8 cellular contexts compared by ENCODE assay signal in the genomic region with DNA sequence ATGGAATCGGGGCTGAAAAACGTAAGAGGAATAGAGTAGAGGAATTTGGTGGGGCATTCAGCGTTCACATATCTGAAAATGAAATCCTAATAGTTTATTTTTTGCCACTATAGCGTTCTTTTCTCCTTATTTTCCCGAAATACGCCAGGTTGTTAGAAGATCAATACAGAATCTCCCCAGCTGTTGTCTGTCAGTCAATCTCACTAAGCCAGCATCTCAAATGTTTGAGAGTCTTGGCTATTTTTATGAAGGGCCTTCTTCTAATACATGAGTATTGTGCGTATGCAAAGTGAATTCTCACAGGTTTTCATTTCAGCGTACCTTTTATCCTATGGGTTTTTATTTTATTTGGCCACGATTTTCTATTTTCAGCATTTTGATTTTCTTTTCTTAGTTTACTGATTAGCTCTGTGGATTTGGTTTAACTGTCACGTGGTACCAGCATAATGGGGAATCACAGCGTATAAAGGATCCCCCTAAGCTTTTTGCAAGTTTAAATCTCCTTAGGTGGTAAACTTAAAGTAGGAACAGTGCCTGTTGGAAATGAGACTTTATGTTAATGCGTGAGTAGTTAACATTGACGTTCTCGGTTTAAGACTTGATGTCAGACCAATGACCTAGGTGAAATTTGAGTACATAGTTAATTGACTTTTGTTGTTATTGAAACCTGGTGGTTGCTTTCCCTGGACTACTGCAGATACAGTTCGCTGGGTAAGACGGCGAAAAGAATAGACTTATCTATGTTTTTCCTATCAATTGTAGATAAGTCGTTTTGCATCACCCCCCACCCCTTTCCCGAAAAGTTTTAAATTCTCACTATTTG. TPM values are rescaled to one million over a fixed set of nuclear protein-coding genes. Genes with fewer than 3 reads are reported as not detected.
A peak's percentile ranks its signal among the peaks of the same experiment; 100 is the strongest.
DNase-seq lines count a peak whose midpoint lies in the region; ATAC-seq, FAIRE-seq and TF ChIP-seq lines count a peak whose summit lies in the region.

No MANE protein-coding gene starts in this region.

- no peaks in the 10 kb centered on the region for H3F3A ChIP-seq in PC-9 (ENCODE audit: insufficient read depth, low read depth)

- POLR2A ChIA-PET in PC-9 (lab: Charles Lee; ENCODE audit: unreplicated experiment) = no interaction called here

- CTCF ChIA-PET in PC-9 (lab: Charles Lee) = no interaction called here

- TF ChIP-seq CTCF in PC-9 (conservative IDR thresholded peaks at IDR 0.05) = no peak
- no peak for TF ChIP-seq CTCF in esophagus muscularis mucosa (IDR thresholded peaks at IDR 0.05)
- TF ChIP-seq CTCF in pancreas (IDR thresholded peaks at IDR 0.05) = no peak

- WGBS in esophagus muscularis mucosa = 20% methylated on average over 19 of the region's 19 CpGs
- WGBS in pancreas, 2 donors = 4 to 5% methylated on average over 19 of the region's 19 CpGs

- no TSS peak for BruUV-seq in PC-9 (replicated peaks; lab: Mats Ljungman, UMichigan)

- H2AFZ ChIP-seq in PC-9 = peak overlapping the region; percentile 88; the same call in 1 of the 2 replicates

- DNase-seq in GM12892 (ENCODE audit: insufficient read length) (no peak), PC-9 (no peak), esophagus muscularis mucosa (ENCODE audit: extremely low spot score) (no peak), pancreas (no peak), putamen (ENCODE audit: low spot score) (no peak), amygdala (lab: John Stamatoyannopoulos, UW) (no peak), globus pallidus (ENCODE audit: low spot score) (no peak)

- TF ChIP-seq POLR2A in GM12892 (IDR thresholded peaks at IDR 0.05; ENCODE audit: low read depth, low read length) (no peak), esophagus muscularis mucosa (IDR thresholded peaks at IDR 0.05; ENCODE audit: low read depth) (no peak)

- peak overlapping the region; percentile 79 for H3K4me2 ChIP-seq in PC-9

- H3K9me3 ChIP-seq in PC-9 (ENCODE audit: insufficient read depth, low read depth) (no peaks in the 10 kb centered on the region), esophagus muscularis mucosa (no peaks in the 10 kb centered on the region), pancreas (no peaks in the 10 kb centered on the region)

- no peaks in the 10 kb centered on the region for H3K27me3 ChIP-seq in PC-9 (ENCODE audit: insufficient read depth, low read depth)
- H3K27me3 ChIP-seq in esophagus muscularis mucosa = no peaks in the 10 kb centered on the region
- H3K27me3 ChIP-seq in pancreas = no peaks in the 10 kb centered on the region

- H3K36me3 ChIP-seq in PC-9 (ENCODE audit: low read depth) (peaks cover 22% of the 10 kb centered on the region), esophagus muscularis mucosa (peaks cover 0 to 7% (median 0%) of the 10 kb centered on the region in 4 donors), pancreas (no peaks in the 10 kb centered on the region)

- H3K4me3 ChIP-seq in PC-9 (peak overlapping the region; percentile 63), esophagus muscularis mucosa (peak overlapping the region; percentile 72 to 94 (median 88)), pancreas (peak overlapping the region; percentile 72 to 93 (median 88))

- no peaks in the 10 kb centered on the region for H3K9me2 ChIP-seq in PC-9 (ENCODE audit: insufficient read depth)

- peaks cover 21% of the 10 kb centered on the region for H3K4me1 ChIP-seq in PC-9 (replicated peaks; ENCODE audit: insufficient read depth)
- H3K4me1 ChIP-seq in esophagus muscularis mucosa = peaks cover 36 to 56% (median 48%) of the 10 kb centered on the region in 4 donors
- H3K4me1 ChIP-seq in pancreas = peaks cover 15 to 23% (median 19%) of the 10 kb centered on the region in 3 donors

- intact Hi-C loops in PC-9 (cut with micrococcal nuclease; ENCODE audit: unreplicated experiment) (loop anchor here (5.0 kb wide), 1 partner anchor 236 kb away; a partner anchor contains a TSS), esophagus muscularis mucosa (cut with DNase I) (loop anchor here (5.0 kb wide), 1 partner anchor 79 kb away; no protein-coding TSS in a partner anchor), pancreas (cut with DNase I) (no loop called here)

- ATAC-seq in pancreas = no peak
- no peak for ATAC-seq in GM18502 (IDR thresholded peaks at IDR 0.05; ENCODE audit: poor library complexity, unreplicated experiment)

- H3K27ac ChIP-seq in PC-9 (no peak overlapping the region), esophagus muscularis mucosa (replicated peaks in 1 of 4) (peak overlapping the region in 3 of 4 donors; percentile 91 to 96 (median 93)), pancreas (peak overlapping the region in 1 of 4 donors; percentile 96)

- peaks cover 63% of the 10 kb centered on the region for H3K79me2 ChIP-seq in PC-9 (ENCODE audit: low read depth)

- peak; percentile 14 for FAIRE-seq in GM12892 (lab: Jason Lieb, UNC)
- no peak for FAIRE-seq in pancreas (lab: Jason Lieb, UNC)

- peaks cover 56% of the 10 kb centered on the region for H4K20me1 ChIP-seq in PC-9 (ENCODE audit: insufficient read depth)

- TF ChIP-seq EP300 in esophagus muscularis mucosa (IDR thresholded peaks at IDR 0.05) = no peak

RNA-seq across cellular contexts. Expression of a gene that starts 1.3 kb away (rescaled TPM):
- 106 TPM for polyA plus RNA-seq in GM12892 (2012; ENCODE audit: missing spikeins)
- 236 and 288 TPM in 2 replicates for total RNA-seq in PC-9 (2021)
- 100 to 1,000 TPM; 129 to 174 (median 164) TPM for total RNA-seq in esophagus muscularis mucosa
- total RNA-seq in pancreas = 10 to 100 TPM; 54.3 to 76.6 (median 59.7) TPM
- polyA plus RNA-seq in pancreas = 10 to 100 TPM; 33.5 to 37.8 TPM

Comparison
In these comparisons a context has a peak if more than half of its experiments do, and no peak if none do; other contexts are left out.
1. intact Hi-C loops: an anchor here in PC-9 (5.0 kb wide) and esophagus muscularis mucosa (5.0 kb wide); none called in pancreas.